Comparison of ENCODE assay signal across 7 cellular contexts in genomic region chr6:168884050-168884645, GRCh38.
A peak's percentile ranks its signal among the peaks of the same experiment; 100 is the strongest.
DNase-seq lines count a peak whose midpoint lies in the region; ATAC-seq and TF ChIP-seq lines count a peak whose summit lies in the region.

No MANE protein-coding gene starts in this region.

- no peak overlapping the region for H3K9ac ChIP-seq in MM.1S (ENCODE audit: low read length)

- TF ChIP-seq CTCF in MM.1S (IDR thresholded peaks at IDR 0.05; ENCODE audit: low read length) (no peak), esophagus muscularis mucosa (IDR thresholded peaks at IDR 0.05) (no peak)

- no peaks in the 10 kb centered on the region for H4K20me1 ChIP-seq in MM.1S (ENCODE audit: insufficient read depth, low read length)

- no peaks in the 10 kb centered on the region for H3F3A ChIP-seq in MM.1S (ENCODE audit: insufficient read depth, low read length)

- no peak for TF ChIP-seq POLR2A in esophagus muscularis mucosa (IDR thresholded peaks at IDR 0.05; ENCODE audit: low read depth)

- no peaks in the 10 kb centered on the region for H3K36me3 ChIP-seq in MM.1S (replicated peaks; ENCODE audit: insufficient read depth, low read length)
- H3K36me3 ChIP-seq in esophagus muscularis mucosa, result no peaks in the 10 kb centered on the region

- ATAC-seq in GM21367 (IDR thresholded peaks at IDR 0.05; ENCODE audit: unreplicated experiment) (peak; percentile 31), HG03457 (IDR thresholded peaks at IDR 0.05; ENCODE audit: unreplicated experiment) (no peak)

- no peak overlapping the region for H2AFZ ChIP-seq in MM.1S (ENCODE audit: low read length)

- DNase-seq in MM.1S (no peak), esophagus muscularis mucosa (ENCODE audit: extremely low spot score) (no peak), smooth muscle cell of the brain vasculature (ENCODE audit: low read depth, low spot score) (peak; percentile 17), NCI-H2227 (lab: John Stamatoyannopoulos, UW; ENCODE audit: unreplicated experiment) (no peak)
- DNase-seq in stimulated activated CD4-positive, alpha-beta T cell treated with anti-CD3 and anti-CD28 coated beads, Interleukin-1b, Interleukin-23, amount 100 ng/mL, for 48 hours, result no peak

- no peaks in the 10 kb centered on the region for H3K4me1 ChIP-seq in MM.1S (ENCODE audit: low read length)
- H3K4me1 ChIP-seq in esophagus muscularis mucosa, result peaks cover 0 to 14% (median 9%) of the 10 kb centered on the region in 4 donors

- no peaks in the 10 kb centered on the region for H3K79me2 ChIP-seq in MM.1S (ENCODE audit: low read length)

- H3K27ac ChIP-seq in MM.1S (ENCODE audit: low read length) (no peak overlapping the region), esophagus muscularis mucosa (replicated peaks in 1 of 4) (no peak overlapping the region)

- peak overlapping the region; percentile 34; the same call in 1 of the 2 replicates for H3K4me2 ChIP-seq in MM.1S (ENCODE audit: low read depth, low read length)

- H3K27me3 ChIP-seq in MM.1S (replicated peaks; ENCODE audit: insufficient read depth, low read length) (no peaks in the 10 kb centered on the region; the same call in 1 of the 2 replicates), esophagus muscularis mucosa (peaks cover 0 to 8% (median 0%) of the 10 kb centered on the region in 4 donors)

- H3K9me2 ChIP-seq in MM.1S (replicated peaks; ENCODE audit: insufficient read depth, low read length), result no peaks in the 10 kb centered on the region

- H3K4me3 ChIP-seq in MM.1S (ENCODE audit: low read length), result no peak overlapping the region
- H3K4me3 ChIP-seq in esophagus muscularis mucosa, result peak overlapping the region; percentile 15 to 43 (median 18)

- intact Hi-C loops in esophagus muscularis mucosa (cut with DNase I), result loop anchor here (1.0 to 5.0 kb wide), 2 partner anchors 267 to 514 kb away; no protein-coding TSS in a partner anchor

- TF ChIP-seq EP300 in esophagus muscularis mucosa (IDR thresholded peaks at IDR 0.05), result no peak

- 83% methylated on average over 21 of the region's 21 CpGs for WGBS in esophagus muscularis mucosa

- H3K9me3 ChIP-seq in MM.1S (replicated peaks; ENCODE audit: insufficient read depth, low read length), result no peaks in the 10 kb centered on the region
- no peaks in the 10 kb centered on the region for H3K9me3 ChIP-seq in esophagus muscularis mucosa
